Comparison of ENCODE assay signal across 1 cellular context in genomic region chr1:31051611-31052010, GRCh38.
TF ChIP-seq lines count a peak whose summit lies in the region.

No MANE protein-coding gene starts in this region.

TF ChIP-seq in liver, 16 proteins besides CTCF, POLR2A, EP300 and RAD21 (continued from another document):
- peak; percentile 27 for TF ChIP-seq REST (IDR thresholded peaks at IDR 0.05)
- TF ChIP-seq GABPA (IDR thresholded peaks at IDR 0.05 in 1 of 2, conservative IDR thresholded peaks at IDR 0.05 in 1 of 2), result peak in 1 of 2 donors; percentile 21
- peak; percentile 80 to 83 for TF ChIP-seq RXRA (IDR thresholded peaks at IDR 0.05)
- TF ChIP-seq FOXA1 (IDR thresholded peaks at IDR 0.05), result peak; percentile 41
- TF ChIP-seq TAF1 (conservative IDR thresholded peaks at IDR 0.05), result no peak
- TF ChIP-seq EGR1 (IDR thresholded peaks at IDR 0.05; ENCODE audit: low read depth in 2 of 2), result peak in 1 of 2 donors; percentile 39
- peak; percentile 21 for TF ChIP-seq ATF3 (IDR thresholded peaks at IDR 0.05)
- TF ChIP-seq YY1 (IDR thresholded peaks at IDR 0.05), result peak; percentile 45
- TF ChIP-seq SP1 (IDR thresholded peaks at IDR 0.05), result peak; percentile 57
- TF ChIP-seq, protein P1, sequence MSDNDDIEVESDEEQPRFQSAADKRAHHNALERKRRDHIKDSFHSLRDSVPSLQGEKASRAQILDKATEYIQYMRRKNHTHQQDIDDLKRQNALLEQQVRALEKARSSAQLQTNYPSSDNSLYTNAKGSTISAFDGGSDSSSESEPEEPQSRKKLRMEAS (IDR thresholded peaks at IDR 0.05), result peak; percentile 55
- TF ChIP-seq HNF4G (IDR thresholded peaks at IDR 0.05), result peak; percentile 41
